Comparison of ENCODE assay signal across 18 cellular contexts in the genomic region with DNA sequence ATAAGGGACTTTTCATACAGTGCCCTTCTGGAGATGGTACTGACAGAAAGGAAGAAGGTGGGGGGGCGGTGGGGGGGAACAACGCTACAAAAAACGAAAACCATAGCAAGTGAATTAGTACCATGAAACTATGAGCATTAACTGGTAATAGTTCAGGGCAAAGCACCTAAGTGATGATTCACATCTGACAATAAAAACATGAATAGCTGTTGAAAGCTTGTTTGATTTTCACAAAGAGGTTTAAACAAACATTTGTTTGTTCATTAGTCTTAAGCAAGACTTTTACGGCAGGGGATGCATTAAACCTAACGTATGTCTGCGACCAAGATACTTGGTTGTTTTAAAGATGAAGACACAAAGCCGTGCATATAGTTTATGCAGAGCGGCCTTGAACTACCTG.
"Had no signal": no experiment of that assay in that cellular context is flagged by ENCODE, and none has a peak within 500 bp of the region (broad histone marks: within the 10 kb centered on the region; RNA-seq: fewer than 3 reads in every experiment).

No MANE protein-coding gene starts in this region.

- H3K4me1 Mint-ChIP-seq: activated CD4-positive, alpha-beta memory T cell treated with anti-CD3 and anti-CD28 coated beads, Interleukin-2, amount 10 ng/mL, durations not matched to agents 7 days and 5 days; activated naive CD4-positive, alpha-beta T cell treated with anti-CD3 and anti-CD28 coated beads, Interleukin-2, amount 50 U/mL, for 24 hours; immature natural killer cell had no signal

- H3K27me3 Mint-ChIP-seq: activated CD4-positive, alpha-beta memory T cell treated with anti-CD3 and anti-CD28 coated beads, Interleukin-2, amount 10 ng/mL, durations not matched to agents 7 days and 5 days; activated naive CD4-positive, alpha-beta T cell treated with anti-CD3 and anti-CD28 coated beads, Interleukin-2, amount 50 U/mL, for 24 hours; stimulated activated naive CD8-positive, alpha-beta T cell treated with anti-CD3 and anti-CD28 coated beads, Interleukin-15, Interleukin-2, amounts not matched to agents 100 ng/mL and 50 ng/mL, for 24 hours had no signal

- H3K27ac Mint-ChIP-seq: activated CD4-positive, alpha-beta memory T cell treated with anti-CD3 and anti-CD28 coated beads, Interleukin-2, amount 10 ng/mL, durations not matched to agents 7 days and 5 days; activated naive CD4-positive, alpha-beta T cell treated with anti-CD3 and anti-CD28 coated beads, Interleukin-2, amount 50 U/mL, for 24 hours; immature natural killer cell; naive B cell; stimulated activated naive CD8-positive, alpha-beta T cell treated with anti-CD3 and anti-CD28 coated beads, Interleukin-15, Interleukin-2, amounts not matched to agents 100 ng/mL and 50 ng/mL, for 24 hours had no signal

- H3K9me3 Mint-ChIP-seq: activated CD4-positive, alpha-beta memory T cell treated with anti-CD3 and anti-CD28 coated beads, Interleukin-2, amount 10 ng/mL, durations not matched to agents 7 days and 5 days; activated naive CD4-positive, alpha-beta T cell treated with anti-CD3 and anti-CD28 coated beads, Interleukin-2, amount 50 U/mL, for 24 hours; immature natural killer cell; stimulated activated naive CD8-positive, alpha-beta T cell treated with anti-CD3 and anti-CD28 coated beads, Interleukin-15, Interleukin-2, amounts not matched to agents 100 ng/mL and 50 ng/mL, for 24 hours had no signal

- H3K36me3 Mint-ChIP-seq: activated naive CD4-positive, alpha-beta T cell treated with anti-CD3 and anti-CD28 coated beads, Interleukin-2, amount 50 U/mL, for 24 hours; immature natural killer cell; naive B cell had no signal

- DNase-seq: activated CD4-positive, alpha-beta memory T cell treated with anti-CD3 and anti-CD28 coated beads, Interleukin-2, amount 10 ng/mL, durations not matched to agents 7 days and 5 days; activated CD4-positive, alpha-beta T cell treated with anti-CD3 and anti-CD28 coated beads for 48 hours; activated gamma-delta T cell treated with Interleukin-2 at 50 U/mL for 16 hours; anterior cingulate cortex; body of pancreas; erythroblast; foreskin melanocyte; immature natural killer cell; lower lobe of right lung; mesendoderm; naive B cell; occipital lobe; right lobe of liver; stimulated activated CD4-positive, alpha-beta T cell treated with anti-CD3 and anti-CD28 coated beads, Interleukin-1b, Interleukin-23, amount 100 ng/mL, for 48 hours; substantia nigra; thyroid gland had no signal

- H3K4me3 Mint-ChIP-seq: activated CD4-positive, alpha-beta memory T cell treated with anti-CD3 and anti-CD28 coated beads, Interleukin-2, amount 10 ng/mL, durations not matched to agents 7 days and 5 days; activated naive CD4-positive, alpha-beta T cell treated with anti-CD3 and anti-CD28 coated beads, Interleukin-2, amount 50 U/mL, for 24 hours; immature natural killer cell; naive B cell; stimulated activated naive CD8-positive, alpha-beta T cell treated with anti-CD3 and anti-CD28 coated beads, Interleukin-15, Interleukin-2, amounts not matched to agents 100 ng/mL and 50 ng/mL, for 24 hours had no signal
